Comparison of ENCODE assay signal across 27 cellular contexts in the genomic region with DNA sequence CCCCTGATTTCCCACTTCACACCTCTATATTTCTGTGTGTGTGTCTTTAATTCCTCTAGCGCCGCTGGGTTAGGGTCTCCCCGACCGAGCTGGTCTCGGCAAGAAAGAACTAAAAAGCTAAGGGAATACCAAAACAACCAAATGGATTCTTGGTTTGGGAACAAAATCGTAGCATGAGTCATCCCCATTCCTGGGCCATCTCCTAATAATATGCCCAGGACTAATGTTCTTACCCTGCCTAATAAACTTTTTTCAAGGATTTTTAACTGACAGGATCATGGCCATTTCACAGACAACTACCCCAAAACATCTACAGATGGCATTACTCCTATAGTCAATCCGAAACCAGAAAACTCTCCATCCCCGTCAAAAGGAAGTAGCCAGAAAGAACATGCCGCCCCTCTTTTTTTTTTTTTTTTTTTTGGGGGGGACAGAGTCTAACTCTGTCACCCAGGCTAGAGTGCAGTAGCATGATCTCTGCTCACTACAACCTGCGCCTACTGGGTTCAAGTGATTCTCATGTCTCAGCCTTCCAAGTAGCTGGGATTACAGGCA. TPM values are rescaled to one million over a fixed set of nuclear protein-coding genes. Genes with fewer than 3 reads are reported as not detected.
DNase-seq lines count a peak whose midpoint lies in the region; ATAC-seq, FAIRE-seq and TF ChIP-seq lines count a peak whose summit lies in the region.
"Had no signal": no experiment of that assay in that cellular context is flagged by ENCODE, and none has a peak within 500 bp of the region (broad histone marks: within the 10 kb centered on the region; RNA-seq: fewer than 3 reads in every experiment).

No MANE protein-coding gene starts in this region.

- H3K27ac Mint-ChIP-seq in endodermal cell = peak overlapping the region; percentile 80

- peaks cover 16% of the 10 kb centered on the region for H3K9me3 Mint-ChIP-seq in endodermal cell

- H3K4me1 ChIP-seq in HUES64 (ENCODE audit: insufficient read depth, low read length) = peaks cover 26% of the 10 kb centered on the region
- H3K4me1 ChIP-seq in endodermal cell (ENCODE audit: control insufficient read depth, insufficient read depth, low read length) = no peaks in the 10 kb centered on the region
- H3K4me1 ChIP-seq: HAP-1 had no signal

- ATAC-seq in GM19023 (IDR thresholded peaks at IDR 0.05; ENCODE audit: unreplicated experiment) = no peak
- ATAC-seq: PC-3 had no signal

- WGBS in HUES64 = 86% methylated on average over 10 of the region's 10 CpGs
- WGBS in endodermal cell (ENCODE audit: insufficient coverage in 1 of 2, insufficient read length in 1 of 2), 2 experiments = 88 to 95% methylated on average over 5 to 10 of the region's 10 CpGs

- no peak for TF ChIP-seq CTCF in endodermal cell (conservative IDR thresholded peaks at IDR 0.05)

- DNase-seq in AG08396 (ENCODE audit: low spot score) (peak; percentile 10), GM18507 (ENCODE audit: extremely low spot score, insufficient read length, low read depth) (no peak), endodermal cell (peak; percentile 39), NCI-H82 (lab: John Stamatoyannopoulos, UW) (no peak), SHP77 treated with DMSO at 0.1 percent for 48 hours (lab: John Stamatoyannopoulos, UW) (no peak), KBM-7 (no peak)
- DNase-seq: ACHN, AML-193, C1 segment of cervical spinal cord, DMS53, Kasumi-1, NCI-H1694, NCI-H2081, NCI-H2171, NCI-H345, NCI-H524 treated with DMSO at 0.1 percent for 48 hours, PC-3, RPMI8226, SHP77, T-helper 2 cell had no signal

- H3K4me3 Mint-ChIP-seq in endodermal cell = no peak overlapping the region

- H3K9ac ChIP-seq in HUES64 (ENCODE audit: low read depth, low read length) = no peak overlapping the region
- no peak overlapping the region for H3K9ac ChIP-seq in endodermal cell (ENCODE audit: extremely low read depth, low read length, poor library complexity, severe bottlenecking)

- peak; percentile 73 for FAIRE-seq in GM18507 (lab: Jason Lieb, UNC)
- FAIRE-seq: D721Med, HTR-8/SVneo had no signal

- H3K36me3 ChIP-seq in HUES64 (ENCODE audit: insufficient read depth, low read length) = no peaks in the 10 kb centered on the region
- no peaks in the 10 kb centered on the region for H3K36me3 ChIP-seq in endodermal cell (ENCODE audit: control insufficient read depth, insufficient read depth, low read length)
- H3K36me3 ChIP-seq: HAP-1 had no signal

- H3K27me3 Mint-ChIP-seq in endodermal cell (ENCODE audit: insufficient read depth) = no peaks in the 10 kb centered on the region

- H3K27me3 ChIP-seq in HUES64 (ENCODE audit: insufficient read depth, low read length) = no peaks in the 10 kb centered on the region
- no peaks in the 10 kb centered on the region for H3K27me3 ChIP-seq in endodermal cell (ENCODE audit: control insufficient read depth, insufficient read depth, low read length, poor library complexity, severe bottlenecking)

- in situ Hi-C loops in KBM-7 (cut with MboI; ENCODE audit: low pct_unique_long_range_greater_than_20kb, low sequenced_read_pairs) = loop anchor here (25.0 kb wide), 1 partner anchor 535 kb away; a partner anchor contains a TSS

- H3K4me3 ChIP-seq in HUES64 (ENCODE audit: low read length) = no peak overlapping the region
- H3K4me3 ChIP-seq in endodermal cell (ENCODE audit: low read length) = no peak overlapping the region
- H3K4me3 ChIP-seq: HAP-1, SK-N-MC had no signal

- peaks cover 23% of the 10 kb centered on the region for H3K4me1 Mint-ChIP-seq in endodermal cell

- H3K36me3 Mint-ChIP-seq in endodermal cell (ENCODE audit: low read depth) = peaks cover 3% of the 10 kb centered on the region

- no peaks in the 10 kb centered on the region for H3K9me3 ChIP-seq in HUES64 (ENCODE audit: insufficient read depth, low read depth, low read length)
- H3K9me3 ChIP-seq in endodermal cell (ENCODE audit: control insufficient read depth, low read length) = peaks cover 17% of the 10 kb centered on the region
- H3K9me3 ChIP-seq: HAP-1 had no signal

- H3K27ac ChIP-seq in HUES64 (ENCODE audit: low read depth, low read length) (0 out of 2 replicates have a peak overlapping the region, but pooled peaks have one; percentile 52), endodermal cell (ENCODE audit: low read depth, low read length) (no peak overlapping the region)
- H3K27ac ChIP-seq: 22Rv1, SK-N-MC had no signal

RNA-seq across cellular contexts. Expression of a gene that starts 4.1 kb away (rescaled TPM):
- 3.2 TPM for polyA plus RNA-seq in HUES64 (2013, experiment 1 of 2)
- 3.9 TPM for polyA plus RNA-seq in HUES64 (2013, experiment 2 of 2)
- 10 to 100 TPM in 1 of 2 donors, 1 to 10 TPM in 1; 7.8 to 10.1 TPM for total RNA-seq in endodermal cell
- polyA plus RNA-seq in endodermal cell (2013, experiment 1 of 2) = 0.39 TPM
- 0.50 TPM for polyA plus RNA-seq in endodermal cell (2013, experiment 2 of 2)
- total RNA-seq: PC-3 had no signal

RNA-seq across cellular contexts. Expression of a gene that starts 17.4 kb away (rescaled TPM):
- polyA plus RNA-seq in HUES64 (2013, experiment 1 of 2) = 20.9 TPM
- 17.2 TPM for polyA plus RNA-seq in HUES64 (2013, experiment 2 of 2)
- total RNA-seq in endodermal cell = 10 to 100 TPM in 1 of 2 donors, 1 to 10 TPM in 1; 9.6 to 16.7 TPM
- 12.1 TPM for polyA plus RNA-seq in endodermal cell (2013, experiment 1 of 2)
- polyA plus RNA-seq in endodermal cell (2013, experiment 2 of 2) = 12.0 TPM

RNA-seq across cellular contexts. Expression of a gene that starts 17.7 kb away (rescaled TPM):
- polyA plus RNA-seq in HUES64 (2013, experiment 1 of 2) = 29.5 TPM
- polyA plus RNA-seq in HUES64 (2013, experiment 2 of 2) = 34.4 TPM
- total RNA-seq in endodermal cell = 10 to 100 TPM; 60.5 to 60.9 TPM
- polyA plus RNA-seq in endodermal cell (2013, experiment 1 of 2) = 51.0 TPM
- polyA plus RNA-seq in endodermal cell (2013, experiment 2 of 2) = 38.1 TPM

Comparison
In these comparisons a context has a peak if more than half of its experiments do, and no peak if none do; other contexts are left out.
1. DNase-seq: peak in AG08396 (single experiment) and endodermal cell (single experiment); none in GM18507 (single experiment), NCI-H82 (single experiment), SHP77 treated with DMSO at 0.1 percent for 48 hours (single experiment) and KBM-7 (single experiment).